In genomic region chr1:169586395-169587255, GRCh38 we compare ENCODE assay signal across 8 cellular contexts. TPM values are rescaled to one million over a fixed set of nuclear protein-coding genes. Genes with fewer than 3 reads are reported as not detected.
DNase-seq lines count a peak whose midpoint lies in the region; ATAC-seq and TF ChIP-seq lines count a peak whose summit lies in the region.

F5 (minus strand) TSS chr1:169586481; CDS start chr1:169586386, 95 bp downstream.

- POLR2A ChIA-PET in activated CD8-positive, alpha-beta T cell treated with anti-CD3 and anti-CD28 coated beads for 36 hours (lab: Charles Lee): interaction anchor here (0.5 to 1.5 kb wide), 6 partner anchors 10 to 304 kb away, joined by 3 to 8 read pairs (median 3); no protein-coding TSS in a partner anchor

- CTCF ChIA-PET in activated CD8-positive, alpha-beta T cell treated with anti-CD3 and anti-CD28 coated beads for 36 hours (lab: Charles Lee): interaction anchor here (0.6 to 3.8 kb wide), 39 partner anchors 10 to 1407 kb away, joined by 3 to 43 read pairs (median 5); partner anchors contain the start of gene METTL18

- H3K4me1 Mint-ChIP-seq in activated CD8-positive, alpha-beta T cell treated with anti-CD3 and anti-CD28 coated beads for 36 hours (ENCODE audit: low read depth): peaks cover 71% of the 10 kb centered on the region

- H3K27me3 Mint-ChIP-seq in activated CD8-positive, alpha-beta T cell treated with anti-CD3 and anti-CD28 coated beads for 36 hours: no peaks in the 10 kb centered on the region

- H3K36me3 Mint-ChIP-seq in activated CD8-positive, alpha-beta T cell treated with anti-CD3 and anti-CD28 coated beads for 36 hours (ENCODE audit: low read depth): peaks cover 9% of the 10 kb centered on the region

- ATAC-seq in GM18870 (IDR thresholded peaks at IDR 0.05; ENCODE audit: unreplicated experiment) (peak; percentile 75), HG03135 (IDR thresholded peaks at IDR 0.05; ENCODE audit: unreplicated experiment) (peak; percentile 97)
- peak; percentile 90 for ATAC-seq in activated CD8-positive, alpha-beta T cell treated with anti-CD3 and anti-CD28 coated beads for 36 hours

- peak; percentile 49 for TF ChIP-seq CTCF in AG09319 (IDR thresholded peaks at IDR 0.05; ENCODE audit: low read depth, low read length)
- peak; percentile 66 for TF ChIP-seq CTCF in activated CD8-positive, alpha-beta T cell treated with anti-CD3 and anti-CD28 coated beads for 36 hours (IDR thresholded peaks at IDR 0.05)

- no peaks in the 10 kb centered on the region for H3K9me3 Mint-ChIP-seq in activated CD8-positive, alpha-beta T cell treated with anti-CD3 and anti-CD28 coated beads for 36 hours

- DNase-seq in AG09319 (ENCODE audit: extremely low read depth, low read depth) (no peak), NCI-H526 treated with DMSO at 0.1 percent for 48 hours (lab: John Stamatoyannopoulos, UW) (peak; percentile 84), ecto neural progenitor cell (ENCODE audit: low spot score) (peak; percentile 85), lung microvascular endothelial cell (ENCODE audit: low read depth in 2 of 2) (peak; percentile 73 to 75)
- DNase-seq in activated CD8-positive, alpha-beta T cell treated with anti-CD3 and anti-CD28 coated beads for 36 hours: peak; percentile 90
- DNase-seq in stimulated activated CD4-positive, alpha-beta T cell treated with anti-CD3 and anti-CD28 coated beads, TNF-alpha, amount 100 ng/mL, for 24 hours (ENCODE audit: low read depth in 3 of 3): peak; percentile 63 to 85 (median 74)

- peak within 1 kb of the TSS; percentile 91 for H3K4me3 Mint-ChIP-seq in activated CD8-positive, alpha-beta T cell treated with anti-CD3 and anti-CD28 coated beads for 36 hours

- intact Hi-C loops in activated CD8-positive, alpha-beta T cell treated with anti-CD3 and anti-CD28 coated beads for 36 hours (cut with micrococcal nuclease): loop anchor here (5.0 kb wide), 3 partner anchors 99 to 126 kb away; partner anchors contain the start of genes SELL and SLC19A2

- H3K27ac Mint-ChIP-seq in activated CD8-positive, alpha-beta T cell treated with anti-CD3 and anti-CD28 coated beads for 36 hours: peak within 1 kb of the TSS; percentile 91

RNA-seq across cellular contexts. Expression of gene F5, which starts in this region (rescaled TPM):
- total RNA-seq in activated CD8-positive, alpha-beta T cell treated with anti-CD3 and anti-CD28 coated beads for 36 hours: 10 to 100 TPM; 20.7 to 23.3 TPM
- total RNA-seq in lung microvascular endothelial cell: not detected in 2 replicates

Comparison
In these comparisons a context has a peak if more than half of its experiments do, and no peak if none do; other contexts are left out.
1. RNA of gene F5 (total RNA-seq): 20.7 to 23.3 TPM in activated CD8-positive, alpha-beta T cell treated with anti-CD3 and anti-CD28 coated beads for 36 hours; not detected in lung microvascular endothelial cell; every median in the first group is over 10 times any median in the second.
2. Peak in DNase-seq in lung microvascular endothelial cell; RNA of the gene not detected or under 1 TPM.
3. Peak in every context shown above with its lines, with median percentiles within 50 percentile points of each other: ATAC-seq.